ENCODE assay signal across 9 cellular contexts in genomic region chr4:2812600-2812932, GRCh38. TPM values are rescaled to one million over a fixed set of nuclear protein-coding genes. Genes with fewer than 3 reads are reported as not detected.
DNase-seq lines count a peak whose midpoint lies in the region; ATAC-seq, FAIRE-seq and TF ChIP-seq lines count a peak whose summit lies in the region.
"Had no signal": no experiment of that assay in that cellular context is flagged by ENCODE, and none has a peak within 500 bp of the region (broad histone marks: within the 10 kb centered on the region; RNA-seq: fewer than 3 reads in every experiment).

No MANE protein-coding gene starts in this region.

- H3K36me3 ChIP-seq in Panc1 (ENCODE audit: control insufficient read depth, insufficient read depth, low read length) (no peaks in the 10 kb centered on the region), esophagus (ENCODE audit: control insufficient read depth in 2 of 2, insufficient read depth in 2 of 2, low read length in 1 of 2) (peaks cover 0 to 7% of the 10 kb centered on the region in 2 donors), small intestine (ENCODE audit: control insufficient read depth in 2 of 2, insufficient read depth in 2 of 2, low read length in 2 of 2) (no peaks in the 10 kb centered on the region)
- H3K36me3 ChIP-seq: cardiac muscle cell had no signal

- DNase-seq in Panc1 (ENCODE audit: low read depth, low spot score), result no peak
- DNase-seq in small intestine, result no peak
- no peak for DNase-seq in SKM-1 treated with dmso at 0.1 percent for 144 hours (lab: John Stamatoyannopoulos, UW; ENCODE audit: unreplicated experiment)
- DNase-seq in GF-D8 (lab: John Stamatoyannopoulos, UW), result no peak
- no peak for DNase-seq in NCI-H2171 treated with DMSO at 0.1 percent for 48 hours (lab: John Stamatoyannopoulos, UW)

- no peaks in the 10 kb centered on the region for H3K27me3 ChIP-seq in Panc1 (ENCODE audit: control insufficient read depth, insufficient read depth, low read length)
- no peaks in the 10 kb centered on the region for H3K27me3 ChIP-seq in esophagus (ENCODE audit: control insufficient read depth in 1 of 2, insufficient read depth in 2 of 2, low read length in 2 of 2)
- H3K27me3 ChIP-seq in small intestine (ENCODE audit: control insufficient read depth in 2 of 2, insufficient read depth in 2 of 2, low read length in 2 of 2), result no peaks in the 10 kb centered on the region
- H3K27me3 ChIP-seq: cardiac muscle cell had no signal

- no peak overlapping the region for H3K4me3 ChIP-seq in Panc1 (ENCODE audit: low read depth in 2 of 2, low read length in 2 of 2)
- peak overlapping the region; percentile 19 to 48 for H3K4me3 ChIP-seq in esophagus (ENCODE audit: low read depth in 1 of 2, low read length in 2 of 2)
- H3K4me3 ChIP-seq in small intestine (ENCODE audit: low read depth in 1 of 2, low read length in 2 of 2), result peak overlapping the region; percentile 43 to 53
- H3K4me3 ChIP-seq: cardiac muscle cell had no signal

- BruUV-seq in Panc1 (replicated peaks; lab: Mats Ljungman, UMichigan), result no TSS peak

- CTCF ChIA-PET in Panc1 (lab: Charles Lee), result interaction anchor here (0.6 kb wide), 1 partner anchor 13 kb away, joined by 7 read pairs; no protein-coding TSS in a partner anchor

- H3K4me1 ChIP-seq in Panc1 (ENCODE audit: control insufficient read depth, insufficient read depth, low read length) (peaks cover 38% of the 10 kb centered on the region), esophagus (ENCODE audit: control insufficient read depth in 2 of 2, insufficient read depth in 2 of 2, low read length in 1 of 2) (peaks cover 7 to 14% of the 10 kb centered on the region in 2 donors), small intestine (ENCODE audit: control insufficient read depth in 2 of 2, insufficient read depth in 1 of 2, low read depth in 1 of 2, low read length in 1 of 2) (peaks cover 2 to 8% of the 10 kb centered on the region in 2 donors)

- H3K27ac ChIP-seq in Panc1 (ENCODE audit: low read length), result peak overlapping the region; percentile 72
- peak overlapping the region; percentile 38 to 74 for H3K27ac ChIP-seq in esophagus (ENCODE audit: low read depth in 2 of 2, low read length in 1 of 2)
- H3K27ac ChIP-seq in small intestine (ENCODE audit: low read depth in 1 of 2, low read length in 1 of 2), result peak overlapping the region; percentile 78 to 82
- H3K27ac ChIP-seq: cardiac muscle cell had no signal

- FAIRE-seq in small intestine (lab: Jason Lieb, UNC), result no peak

- intact Hi-C loops in Panc1 (cut with micrococcal nuclease; ENCODE audit: unreplicated experiment), result no loop called here

- peak; percentile 13 for ATAC-seq in GM19395 (IDR thresholded peaks at IDR 0.05; ENCODE audit: unreplicated experiment)
- ATAC-seq in Panc1, result no peak
- ATAC-seq in HG02642 (IDR thresholded peaks at IDR 0.05; ENCODE audit: poor library complexity, unreplicated experiment), result no peak

- in situ Hi-C loops in Panc1 (cut with HindIII; ENCODE audit: low pct_unique_long_range_greater_than_20kb, low sequenced_read_pairs), result no loop called here

- TF ChIP-seq CTCF in Panc1 (IDR thresholded peaks at IDR 0.05), result no peak

- 31 to 43% methylated on average over 7 of the region's 7 CpGs for WGBS in esophagus, 2 donors
- WGBS in small intestine, 3 donors, result 8 to 15% (median 13%) methylated on average over 7 of the region's 7 CpGs

- H3K9me3 ChIP-seq in Panc1 (ENCODE audit: control insufficient read depth, insufficient read depth, low read depth, low read length) (no peaks in the 10 kb centered on the region), esophagus (ENCODE audit: control insufficient read depth in 2 of 2, insufficient read depth in 1 of 2, low read depth in 1 of 2, low read length in 1 of 2) (no peaks in the 10 kb centered on the region), small intestine (ENCODE audit: control insufficient read depth, low read depth) (no peaks in the 10 kb centered on the region)

- POLR2A ChIA-PET in Panc1 (lab: Charles Lee), result no interaction called here

RNA-seq across cellular contexts. Expression of gene SH3BP2, which starts 19.7 kb away (rescaled TPM):
- total RNA-seq in Panc1 (2021; ENCODE audit: unreplicated experiment), result 93.4 TPM
- polyA plus RNA-seq in Panc1 (2012; ENCODE audit: insufficient read length), result 56.2 TPM
- polyA plus RNA-seq in esophagus (10 to 100 TPM; 14.3 to 45.1 TPM), small intestine (10 to 100 TPM in 2 of 3 donors, 1 to 10 TPM in 1; 8.9 to 33.7 (median 13.4) TPM)

RNA-seq across cellular contexts. Expression of gene ADD1, which starts 31.1 kb away (rescaled TPM):
- 158 TPM for total RNA-seq in Panc1 (2021; ENCODE audit: unreplicated experiment)
- polyA plus RNA-seq in Panc1 (2012; ENCODE audit: insufficient read length), result 126 TPM
- 100 to 1,000 TPM; 102 to 156 TPM for polyA plus RNA-seq in esophagus
- 100 to 1,000 TPM; 158 to 262 (median 180) TPM for polyA plus RNA-seq in small intestine

RNA-seq across cellular contexts. Expression of gene TNIP2, which starts 56.4 kb away (rescaled TPM):
- total RNA-seq in Panc1 (2021; ENCODE audit: unreplicated experiment), result 60.3 TPM
- 59.6 TPM for polyA plus RNA-seq in Panc1 (2012; ENCODE audit: insufficient read length)
- polyA plus RNA-seq in esophagus (10 to 100 TPM; 29.3 to 29.7 TPM), small intestine (100 to 1,000 TPM in 1 of 3 donors, 10 to 100 TPM in 2; 50.8 to 109 (median 69.7) TPM)

Comparison
In these comparisons a context has a peak if more than half of its experiments do, and no peak if none do; other contexts are left out.
1. H3K4me3 ChIP-seq: peak in esophagus (2 of 2) and small intestine (2 of 2); none in Panc1 (0 of 2).
2. Peak in every context shown above with its lines, with median percentiles within 50 percentile points of each other: H3K27ac ChIP-seq.